ENCODE assay signal across 19 cellular contexts in the genomic region with DNA sequence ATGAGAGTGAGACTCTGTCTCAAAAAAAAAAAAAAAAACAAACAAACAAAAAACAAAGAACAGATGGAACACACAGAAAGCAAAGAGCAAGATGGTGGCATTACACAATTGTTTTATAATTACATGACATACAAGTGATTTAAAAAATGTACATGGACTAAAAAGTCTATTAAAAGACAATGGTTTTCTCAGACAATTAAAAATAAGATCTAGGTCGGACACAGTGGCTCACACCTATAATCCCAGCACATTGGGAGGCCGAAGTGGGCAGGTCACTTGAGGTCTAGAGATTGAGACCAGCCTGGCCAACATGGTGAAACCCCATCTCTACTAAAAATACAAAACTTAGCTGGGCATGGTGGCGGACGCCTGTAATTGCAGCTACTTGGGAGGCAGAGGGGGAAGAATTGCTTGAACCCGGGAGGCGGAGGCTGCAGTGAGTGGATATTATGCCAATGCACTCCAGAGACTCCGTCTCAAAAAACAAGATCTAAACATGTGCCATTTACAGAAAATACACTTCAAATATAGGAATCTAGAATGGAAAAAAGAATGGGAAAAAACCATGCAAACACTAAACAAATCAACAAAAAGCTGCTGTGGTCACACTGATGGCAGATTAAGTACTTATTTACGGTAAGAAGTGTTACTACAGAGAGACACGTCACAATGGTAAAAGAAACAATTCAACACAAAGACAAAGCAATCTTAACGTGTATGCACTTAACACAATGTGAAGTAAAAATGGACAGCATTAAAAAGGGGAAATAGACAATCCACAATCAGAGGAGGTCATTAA.
"Had no signal": no experiment of that assay in that cellular context is flagged by ENCODE, and none has a peak within 500 bp of the region (broad histone marks: within the 10 kb centered on the region; RNA-seq: fewer than 3 reads in every experiment).

No MANE protein-coding gene starts in this region.

- H3K36me3 ChIP-seq: ovary had no signal

- H3K27me3 Mint-ChIP-seq: activated CD4-positive, alpha-beta T cell treated with anti-CD3 and anti-CD28 coated beads, Interleukin-2, amount 10 ng/mL, durations not matched to agents 7 days and 5 days; naive B cell; stimulated activated memory B cell treated with anti-CD40 and anti-IgM and Interleukin-4, amounts not matched to agents 10 μg/mL and 1 μg/mL and 100 μg/mL, for 72 hours had no signal

- H3K4me3 ChIP-seq: dorsolateral prefrontal cortex, mucosa of descending colon, ovary, sigmoid colon, spleen, thoracic aorta, upper lobe of right lung had no signal

- H3K9me3 ChIP-seq: mucosa of descending colon, ovary, thoracic aorta, upper lobe of right lung had no signal

- H3K9me3 Mint-ChIP-seq: activated CD4-positive, alpha-beta T cell treated with anti-CD3 and anti-CD28 coated beads, Interleukin-2, amount 10 ng/mL, durations not matched to agents 7 days and 5 days had no signal

- H3K27me3 ChIP-seq: dorsolateral prefrontal cortex, ovary, sigmoid colon, spleen, upper lobe of right lung had no signal

- ATAC-seq: activated CD4-positive, CD25-positive, alpha-beta regulatory T cell treated with anti-CD3 and anti-CD28 coated beads, Interleukin-2, amount 50 U/mL, for 24 hours; mucosa of descending colon; stimulated activated memory B cell treated with anti-CD40 and anti-IgM and Interleukin-4, amounts not matched to agents 10 μg/mL and 1 μg/mL and 100 μg/mL, for 72 hours; upper lobe of right lung had no signal

- H3K4me3 Mint-ChIP-seq: activated CD4-positive, alpha-beta T cell treated with anti-CD3 and anti-CD28 coated beads, Interleukin-2, amount 10 ng/mL, durations not matched to agents 7 days and 5 days; stimulated activated memory B cell treated with anti-CD40 and anti-IgM and Interleukin-4, amounts not matched to agents 10 μg/mL and 1 μg/mL and 100 μg/mL, for 72 hours had no signal

- H3K27ac ChIP-seq: dorsolateral prefrontal cortex, ovary, sigmoid colon, spleen, thoracic aorta, upper lobe of right lung had no signal

- H3K4me1 Mint-ChIP-seq: stimulated activated memory B cell treated with anti-CD40 and anti-IgM and Interleukin-4, amounts not matched to agents 10 μg/mL and 1 μg/mL and 100 μg/mL, for 72 hours had no signal

- H3K4me1 ChIP-seq: sigmoid colon, upper lobe of right lung had no signal

- H3K27ac Mint-ChIP-seq: activated CD4-positive, alpha-beta T cell treated with anti-CD3 and anti-CD28 coated beads, Interleukin-2, amount 10 ng/mL, durations not matched to agents 7 days and 5 days; stimulated activated memory B cell treated with anti-CD40 and anti-IgM and Interleukin-4, amounts not matched to agents 10 μg/mL and 1 μg/mL and 100 μg/mL, for 72 hours had no signal

- DNase-seq: activated CD4-positive, alpha-beta T cell treated with anti-CD3 and anti-CD28 coated beads, Interleukin-2, amount 10 ng/mL, durations not matched to agents 7 days and 5 days; activated CD8-positive, alpha-beta memory T cell treated with anti-CD3 and anti-CD28 coated beads, Interleukin-2, amount 50 U/mL, for 48 hours; activated effector memory CD4-positive, alpha-beta T cell treated with anti-CD3 and anti-CD28 coated beads, Interleukin-2, amount 50 U/mL, for 16 hours; activated naive CD4-positive, alpha-beta T cell treated with anti-CD3 and anti-CD28 coated beads, Interleukin-2, amount 50 U/mL, for 16 hours; activated T-cell treated with anti-CD3 and anti-CD28 coated beads, Interleukin-2, amount 50 U/mL, for 48 hours; erythroblast; mesenchymal stem cell; naive B cell; ovary; sigmoid colon; spleen; stimulated activated CD4-positive, alpha-beta T cell treated with anti-CD3 and anti-CD28 coated beads, Interleukin-4, amount 100 ng/mL, for 4 hours; T1000; upper lobe of right lung had no signal
